Comparison of ENCODE assay signal across 14 cellular contexts in genomic region chr18:58965930-58966662, GRCh38.
A peak's percentile ranks its signal among the peaks of the same experiment; 100 is the strongest.
DNase-seq lines count a peak whose midpoint lies in the region; ATAC-seq and TF ChIP-seq lines count a peak whose summit lies in the region.
"Had no signal": no experiment of that assay in that cellular context is flagged by ENCODE, and none has a peak within 500 bp of the region (broad histone marks: within the 10 kb centered on the region; RNA-seq: fewer than 3 reads in every experiment).

No MANE protein-coding gene starts in this region.

- H3K4me1 ChIP-seq in mesodermal cell (ENCODE audit: control insufficient read depth, insufficient read depth, low read length, poor library complexity, severe bottlenecking) (peaks cover 28% of the 10 kb centered on the region), thoracic aorta (ENCODE audit: control insufficient read depth in 1 of 2, low read depth in 2 of 2) (peaks cover 23 to 57% of the 10 kb centered on the region in 2 donors)
- H3K4me1 ChIP-seq: pancreas had no signal

- H3K27me3 ChIP-seq in WERI-Rb-1 (ENCODE audit: insufficient read depth, low read depth, severe bottlenecking) = no peaks in the 10 kb centered on the region
- H3K27me3 ChIP-seq in thoracic aorta (replicated peaks; ENCODE audit: insufficient read depth) = no peaks in the 10 kb centered on the region
- H3K27me3 ChIP-seq: pancreas had no signal

- intact Hi-C loops in activated CD8-positive, alpha-beta T cell treated with anti-CD3 and anti-CD28 coated beads for 36 hours (cut with micrococcal nuclease) = no loop called here

- H3K9me3 ChIP-seq in WERI-Rb-1 (ENCODE audit: severe bottlenecking) = no peaks in the 10 kb centered on the region
- no peaks in the 10 kb centered on the region for H3K9me3 ChIP-seq in mesodermal cell (ENCODE audit: control insufficient read depth, low read length)
- no peaks in the 10 kb centered on the region for H3K9me3 ChIP-seq in thoracic aorta
- H3K9me3 ChIP-seq: pancreas had no signal

- ATAC-seq in activated naive CD8-positive, alpha-beta T cell treated with anti-CD3 and anti-CD28 coated beads, Interleukin-2, amount 50 U/mL, for 24 hours = no peak
- no peak for ATAC-seq in thoracic aorta (ENCODE audit: insufficient number of reproducible peaks, low FRiP score, low read depth)
- no peak for ATAC-seq in GM21737 (IDR thresholded peaks at IDR 0.05; ENCODE audit: unreplicated experiment)
- no peak for ATAC-seq in activated CD8-positive, alpha-beta T cell treated with anti-CD3 and anti-CD28 coated beads for 36 hours
- ATAC-seq: pancreas had no signal

- H3K27ac ChIP-seq in WERI-Rb-1 (peak overlapping the region; percentile 82), mesodermal cell (ENCODE audit: low read depth, low read length, severe bottlenecking) (peak overlapping the region; percentile 55), thoracic aorta (peak overlapping the region; percentile 76)
- H3K27ac ChIP-seq: pancreas had no signal

- peak overlapping the region; percentile 15 for H3K4me3 ChIP-seq in WERI-Rb-1 (ENCODE audit: low read depth, low read length)
- no peak overlapping the region for H3K4me3 ChIP-seq in mesodermal cell (ENCODE audit: extremely low read depth, insufficient read depth, low read length, poor library complexity, severe bottlenecking)
- H3K4me3 ChIP-seq in thoracic aorta = peak overlapping the region; percentile 3
- H3K4me3 ChIP-seq: pancreas had no signal

- TF ChIP-seq CTCF in WERI-Rb-1 (IDR thresholded peaks at IDR 0.05; ENCODE audit: low read depth, low read length) = no peak
- TF ChIP-seq CTCF in thoracic aorta (IDR thresholded peaks at IDR 0.05) = no peak
- TF ChIP-seq CTCF in activated CD8-positive, alpha-beta T cell treated with anti-CD3 and anti-CD28 coated beads for 36 hours (IDR thresholded peaks at IDR 0.05) = no peak
- no peak for TF ChIP-seq CTCF in GM20000 (IDR thresholded peaks at IDR 0.05; ENCODE audit: extremely low read depth, missing control alignments)

- H3K36me3 ChIP-seq in WERI-Rb-1 (peaks cover 43% of the 10 kb centered on the region), mesodermal cell (ENCODE audit: control insufficient read depth, insufficient read depth, low read length) (peaks cover 61% of the 10 kb centered on the region), thoracic aorta (no peaks in the 10 kb centered on the region)
- H3K36me3 ChIP-seq: pancreas had no signal

- CTCF ChIA-PET in activated CD8-positive, alpha-beta T cell treated with anti-CD3 and anti-CD28 coated beads for 36 hours (lab: Charles Lee) = no interaction called here

- no peak overlapping the region for H3K4me3 Mint-ChIP-seq in activated naive CD8-positive, alpha-beta T cell treated with anti-CD3 and anti-CD28 coated beads, Interleukin-2, amount 50 U/mL, for 24 hours
- no peak overlapping the region for H3K4me3 Mint-ChIP-seq in activated naive CD8-positive, alpha-beta T cell treated with anti-CD3 and anti-CD28 coated beads for 36 hours
- no peak overlapping the region for H3K4me3 Mint-ChIP-seq in activated CD8-positive, alpha-beta T cell treated with anti-CD3 and anti-CD28 coated beads for 36 hours
- H3K4me3 Mint-ChIP-seq: activated naive CD8-positive, alpha-beta T cell had no signal

- peak overlapping the region; percentile 52 for H3K27ac Mint-ChIP-seq in activated naive CD8-positive, alpha-beta T cell treated with anti-CD3 and anti-CD28 coated beads, Interleukin-2, amount 50 U/mL, for 24 hours
- H3K27ac Mint-ChIP-seq in activated naive CD8-positive, alpha-beta T cell treated with anti-CD3 and anti-CD28 coated beads for 36 hours = no peak overlapping the region
- no peak overlapping the region for H3K27ac Mint-ChIP-seq in activated CD8-positive, alpha-beta T cell treated with anti-CD3 and anti-CD28 coated beads for 36 hours
- H3K27ac Mint-ChIP-seq: activated naive CD8-positive, alpha-beta T cell had no signal

- no peak for DNase-seq in activated naive CD8-positive, alpha-beta T cell treated with anti-CD3 and anti-CD28 coated beads, Interleukin-2, amount 50 U/mL, for 24 hours
- no peak for DNase-seq in activated naive CD8-positive, alpha-beta T cell treated with anti-CD3 and anti-CD28 coated beads for 36 hours
- DNase-seq in WERI-Rb-1 = no peak
- no peak for DNase-seq in thoracic aorta (ENCODE audit: low spot score)
- no peak for DNase-seq in activated CD8-positive, alpha-beta T cell treated with anti-CD3 and anti-CD28 coated beads for 36 hours
- no peak for DNase-seq in GM20000 (ENCODE audit: low spot score)
- DNase-seq: 8988T, KBM-7, NCI-H2107, OCI-M1, pancreas had no signal

- WGBS in mesodermal cell (ENCODE audit: insufficient coverage in 2 of 2), 2 experiments = 63 to 100% methylated on average over 1 of the region's 4 CpGs

- no peaks in the 10 kb centered on the region for H3K36me3 Mint-ChIP-seq in activated naive CD8-positive, alpha-beta T cell treated with anti-CD3 and anti-CD28 coated beads, Interleukin-2, amount 50 U/mL, for 24 hours (ENCODE audit: low read depth)
- no peaks in the 10 kb centered on the region for H3K36me3 Mint-ChIP-seq in activated naive CD8-positive, alpha-beta T cell treated with anti-CD3 and anti-CD28 coated beads for 36 hours
- no peaks in the 10 kb centered on the region for H3K36me3 Mint-ChIP-seq in activated CD8-positive, alpha-beta T cell treated with anti-CD3 and anti-CD28 coated beads for 36 hours (ENCODE audit: low read depth)
- H3K36me3 Mint-ChIP-seq: activated naive CD8-positive, alpha-beta T cell had no signal

- no peaks in the 10 kb centered on the region for H3K9me3 Mint-ChIP-seq in activated naive CD8-positive, alpha-beta T cell treated with anti-CD3 and anti-CD28 coated beads, Interleukin-2, amount 50 U/mL, for 24 hours
- no peaks in the 10 kb centered on the region for H3K9me3 Mint-ChIP-seq in activated naive CD8-positive, alpha-beta T cell treated with anti-CD3 and anti-CD28 coated beads for 36 hours
- no peaks in the 10 kb centered on the region for H3K9me3 Mint-ChIP-seq in activated CD8-positive, alpha-beta T cell treated with anti-CD3 and anti-CD28 coated beads for 36 hours

- H3K27me3 Mint-ChIP-seq in activated naive CD8-positive, alpha-beta T cell treated with anti-CD3 and anti-CD28 coated beads, Interleukin-2, amount 50 U/mL, for 24 hours = peaks cover 13% of the 10 kb centered on the region
- peaks cover 15% of the 10 kb centered on the region for H3K27me3 Mint-ChIP-seq in activated naive CD8-positive, alpha-beta T cell treated with anti-CD3 and anti-CD28 coated beads for 36 hours
- peaks cover 5% of the 10 kb centered on the region for H3K27me3 Mint-ChIP-seq in activated CD8-positive, alpha-beta T cell treated with anti-CD3 and anti-CD28 coated beads for 36 hours

- POLR2A ChIA-PET in activated CD8-positive, alpha-beta T cell treated with anti-CD3 and anti-CD28 coated beads for 36 hours (lab: Charles Lee) = no interaction called here

- peaks cover 5% of the 10 kb centered on the region for H3K4me1 Mint-ChIP-seq in activated naive CD8-positive, alpha-beta T cell treated with anti-CD3 and anti-CD28 coated beads, Interleukin-2, amount 50 U/mL, for 24 hours
- no peaks in the 10 kb centered on the region for H3K4me1 Mint-ChIP-seq in activated naive CD8-positive, alpha-beta T cell treated with anti-CD3 and anti-CD28 coated beads for 36 hours
- H3K4me1 Mint-ChIP-seq in activated CD8-positive, alpha-beta T cell treated with anti-CD3 and anti-CD28 coated beads for 36 hours (ENCODE audit: low read depth) = peaks cover 2% of the 10 kb centered on the region
